ENCODE assay signal across 11 cellular contexts in genomic region chr18:77105021-77105420, GRCh38. TPM values are rescaled to one million over a fixed set of nuclear protein-coding genes. Genes with fewer than 3 reads are reported as not detected.
A peak's percentile ranks its signal among the peaks of the same experiment; 100 is the strongest.
DNase-seq lines count a peak whose midpoint lies in the region; ATAC-seq lines count a peak whose summit lies in the region.
"Had no signal": no experiment of that assay in that cellular context is flagged by ENCODE, and none has a peak within 500 bp of the region (broad histone marks: within the 10 kb centered on the region; RNA-seq: fewer than 3 reads in every experiment).

No MANE protein-coding gene starts in this region.

- peak overlapping the region; percentile 36 for H3K4me3 Mint-ChIP-seq in stimulated activated naive CD8-positive, alpha-beta T cell treated with anti-CD3 and anti-CD28 coated beads, Interleukin-15, Interleukin-2, amounts not matched to agents 100 ng/mL and 50 ng/mL, for 24 hours
- H3K4me3 Mint-ChIP-seq in activated T-cell treated with anti-CD3 and anti-CD28 coated beads, Interleukin-2, amount 50 U/mL, for 72 hours: peak overlapping the region; percentile 65 to 85

- H3K27ac Mint-ChIP-seq in stimulated activated naive CD8-positive, alpha-beta T cell treated with anti-CD3 and anti-CD28 coated beads, Interleukin-15, Interleukin-2, amounts not matched to agents 100 ng/mL and 50 ng/mL, for 24 hours: peak overlapping the region; percentile 75
- H3K27ac Mint-ChIP-seq in activated T-cell treated with anti-CD3 and anti-CD28 coated beads, Interleukin-2, amount 50 U/mL, for 72 hours: peak overlapping the region; percentile 85

- H3K9me3 Mint-ChIP-seq in stimulated activated naive CD8-positive, alpha-beta T cell treated with anti-CD3 and anti-CD28 coated beads, Interleukin-15, Interleukin-2, amounts not matched to agents 100 ng/mL and 50 ng/mL, for 24 hours: peaks cover 4% of the 10 kb centered on the region
- peaks cover 0 to 2% of the 10 kb centered on the region in 2 donors for H3K9me3 Mint-ChIP-seq in activated T-cell treated with anti-CD3 and anti-CD28 coated beads, Interleukin-2, amount 50 U/mL, for 72 hours

- no peak for DNase-seq in stimulated activated naive CD8-positive, alpha-beta T cell treated with anti-CD3 and anti-CD28 coated beads, Interleukin-15, Interleukin-2, amounts not matched to agents 100 U/mL and 50 U/mL, for 24 hours
- no peak for DNase-seq in activated T-cell treated with anti-CD3 and anti-CD28 coated beads, Interleukin-2, amount 50 U/mL, for 72 hours
- DNase-seq in left kidney (ENCODE audit: low read depth, low spot score) (peak; percentile 42), hippocampal formation (lab: John Stamatoyannopoulos, UW) (no peak), MV-4-11 (lab: John Stamatoyannopoulos, UW) (no peak), GM03348 (ENCODE audit: low spot score) (no peak)
- DNase-seq in NK-92 treated with Interleukin-12 subunit alpha and Interleukin-12 subunit beta, amount 100 ng/mL, for 24 hours (lab: John Stamatoyannopoulos, UW): no peak
- DNase-seq: activated CD4-positive, CD25-positive, alpha-beta regulatory T cell treated with anti-CD3 and anti-CD28 coated beads, Interleukin-2, amount 50 U/mL, for 72 hours; NCI-H1694; small intestine had no signal

- H3K4me1 Mint-ChIP-seq in stimulated activated naive CD8-positive, alpha-beta T cell treated with anti-CD3 and anti-CD28 coated beads, Interleukin-15, Interleukin-2, amounts not matched to agents 100 ng/mL and 50 ng/mL, for 24 hours (ENCODE audit: low read depth): peaks cover 98% of the 10 kb centered on the region
- peaks cover 95% of the 10 kb centered on the region for H3K4me1 Mint-ChIP-seq in activated T-cell treated with anti-CD3 and anti-CD28 coated beads, Interleukin-2, amount 50 U/mL, for 72 hours (ENCODE audit: low read depth)

- H3K36me3 Mint-ChIP-seq in stimulated activated naive CD8-positive, alpha-beta T cell treated with anti-CD3 and anti-CD28 coated beads, Interleukin-15, Interleukin-2, amounts not matched to agents 100 ng/mL and 50 ng/mL, for 24 hours (ENCODE audit: low read depth): peaks cover 55% of the 10 kb centered on the region
- peaks cover 24 to 35% of the 10 kb centered on the region in 2 donors for H3K36me3 Mint-ChIP-seq in activated T-cell treated with anti-CD3 and anti-CD28 coated beads, Interleukin-2, amount 50 U/mL, for 72 hours (ENCODE audit: insufficient read depth in 2 of 2)

- ATAC-seq in stimulated activated naive CD8-positive, alpha-beta T cell treated with anti-CD3 and anti-CD28 coated beads, Interleukin-15, Interleukin-2, amounts not matched to agents 100 U/mL and 50 U/mL, for 24 hours: no peak
- ATAC-seq in activated T-cell treated with anti-CD3 and anti-CD28 coated beads, Interleukin-2, amount 50 U/mL, for 72 hours (replicated peaks in 1 of 2): no peak

- no peaks in the 10 kb centered on the region for H3K27me3 Mint-ChIP-seq in stimulated activated naive CD8-positive, alpha-beta T cell treated with anti-CD3 and anti-CD28 coated beads, Interleukin-15, Interleukin-2, amounts not matched to agents 100 ng/mL and 50 ng/mL, for 24 hours
- no peaks in the 10 kb centered on the region for H3K27me3 Mint-ChIP-seq in activated T-cell treated with anti-CD3 and anti-CD28 coated beads, Interleukin-2, amount 50 U/mL, for 72 hours (ENCODE audit: low read depth)

RNA-seq across cellular contexts. Expression of gene MBP, which starts 27.6 kb away (rescaled TPM):
- total RNA-seq in activated T-cell treated with anti-CD3 and anti-CD28 coated beads, Interleukin-2, amount 50 U/mL, for 72 hours: 100 to 1,000 TPM; 101 to 107 TPM
